ENCODE assay signal across 7 cellular contexts in genomic region chr17:11553135-11553534, GRCh38. TPM values are rescaled to one million over a fixed set of nuclear protein-coding genes. Genes with fewer than 3 reads are reported as not detected.
"Had no signal": no experiment of that assay in that cellular context is flagged by ENCODE, and none has a peak within 500 bp of the region (broad histone marks: within the 10 kb centered on the region; RNA-seq: fewer than 3 reads in every experiment).

No MANE protein-coding gene starts in this region.

- H3K36me3 Mint-ChIP-seq: IgD-negative memory B cell had no signal

- DNase-seq: IMR-90, KBM-7 had no signal

- H3K4me3 ChIP-seq: K562 had no signal

- H3K27ac Mint-ChIP-seq: IgD-negative memory B cell had no signal

- H3K4me3 Mint-ChIP-seq: IgD-negative memory B cell had no signal

- ATAC-seq: HepG2, K562 had no signal

- H3K27me3 Mint-ChIP-seq: IgD-negative memory B cell had no signal

- H3K27ac ChIP-seq: HL-60 had no signal

- H3K4me1 Mint-ChIP-seq: IgD-negative memory B cell had no signal

RNA-seq across cellular contexts. Expression of gene DNAH9, which starts 45.1 kb away (rescaled TPM):
- total RNA-seq: HepG2, HT1080, IMR-90, K562 had no signal
- polyA plus RNA-seq: HepG2, IgD-negative memory B cell, IMR-90, K562 had no signal
